24 cellular contexts compared by ENCODE assay signal in the genomic region with DNA sequence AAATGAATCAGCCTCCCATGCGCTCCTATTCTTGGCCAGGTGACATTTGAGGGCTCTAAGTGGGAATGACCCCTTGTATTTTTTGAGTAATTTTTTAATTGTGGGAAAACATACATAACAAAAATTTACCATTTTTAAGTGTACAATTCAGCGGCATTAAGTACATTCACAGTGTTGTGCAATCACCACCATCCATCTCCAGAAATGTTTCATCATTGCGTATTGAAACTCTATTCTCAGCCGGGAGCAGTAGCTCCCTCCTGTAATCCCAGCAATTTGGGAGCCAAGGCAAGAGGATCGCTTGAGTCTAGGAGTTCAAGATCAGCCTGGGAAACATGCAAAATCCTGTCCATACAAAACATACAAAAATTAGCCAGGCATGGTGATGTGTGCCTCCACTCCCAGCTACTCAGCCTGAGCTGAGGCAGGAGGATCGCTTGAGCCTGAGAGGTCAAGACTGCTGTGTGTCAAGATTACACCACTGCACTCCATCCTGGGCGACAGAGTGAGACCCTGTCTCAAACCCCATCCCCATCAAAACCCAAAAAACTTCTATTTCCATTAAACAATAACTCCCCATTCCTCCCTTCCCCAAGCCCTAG. TPM values are rescaled to one million over a fixed set of nuclear protein-coding genes. Genes with fewer than 3 reads are reported as not detected.
A peak's percentile ranks its signal among the peaks of the same experiment; 100 is the strongest.
DNase-seq lines count a peak whose midpoint lies in the region; FAIRE-seq and TF ChIP-seq lines count a peak whose summit lies in the region.
"Had no signal": no experiment of that assay in that cellular context is flagged by ENCODE, and none has a peak within 500 bp of the region (broad histone marks: within the 10 kb centered on the region; RNA-seq: fewer than 3 reads in every experiment).

No MANE protein-coding gene starts in this region.

- DNase-seq in activated CD8-positive, alpha-beta memory T cell treated with anti-CD3 and anti-CD28 coated beads, Interleukin-2, amount 50 U/mL, for 48 hours, result peak; percentile 18
- no peak for DNase-seq in activated CD8-positive, alpha-beta memory T cell treated with anti-CD3 and anti-CD28 coated beads for 24 hours
- DNase-seq in PC-9 (no peak), epithelial cell of esophagus (ENCODE audit: low read depth) (peak; percentile 17), spleen (peak; percentile 10), AG08396 (ENCODE audit: low spot score) (no peak), GM12891 (ENCODE audit: insufficient read length, low spot score) (no peak)
- DNase-seq in activated T-helper 1 cell treated with anti-CD3 and anti-CD28 coated beads, Interleukin-12 subunit alpha, Interleukin-12 subunit beta, Interleukin-2, Interleukin-4 antibody, amounts not matched to agents 30 ng/mL and 10 ng/mL and 1 ng/mL, durations not matched to agents 14 hours and 24 hours and 36 hours (ENCODE audit: low spot score), result no peak
- DNase-seq: CD4-positive, CD25-positive, alpha-beta regulatory T cell; EL; GF-D8; KBM-7; NCI-H1694; NCI-H2081; NCI-H2171; NCI-H345; NCI-H524; NCI-H774; NK-92 treated with Interleukin-12 subunit alpha and Interleukin-12 subunit beta, amount 100 ng/mL, for 24 hours had no signal

- H3K27ac ChIP-seq in PC-9, result peak overlapping the region; percentile 85
- H3K27ac ChIP-seq in spleen, result no peak overlapping the region

- BruUV-seq in PC-9 (replicated peaks; lab: Mats Ljungman, UMichigan), result no TSS peak

- H3K36me3 ChIP-seq in PC-9 (ENCODE audit: low read depth), result no peaks in the 10 kb centered on the region
- no peaks in the 10 kb centered on the region for H3K36me3 ChIP-seq in spleen

- no peaks in the 10 kb centered on the region for H4K20me1 ChIP-seq in PC-9 (ENCODE audit: insufficient read depth)

- H3K27me3 ChIP-seq in PC-9 (ENCODE audit: insufficient read depth, low read depth) (no peaks in the 10 kb centered on the region), spleen (replicated peaks in 1 of 7) (peaks cover 0 to 6% (median 0%) of the 10 kb centered on the region in 7 donors)

- peak overlapping the region; percentile 58; the same call in 1 of the 2 replicates for H3K4me2 ChIP-seq in PC-9

- H3K9me3 ChIP-seq in PC-9 (ENCODE audit: insufficient read depth, low read depth) (no peaks in the 10 kb centered on the region), spleen (no peaks in the 10 kb centered on the region)

- H3F3A ChIP-seq in PC-9 (ENCODE audit: insufficient read depth, low read depth), result peaks cover 36% of the 10 kb centered on the region

- H3K27me3 Mint-ChIP-seq in activated T-helper 1 cell treated with anti-CD3 and anti-CD28 coated beads, Interleukin-12 subunit alpha, Interleukin-12 subunit beta, Interleukin-2, Interleukin-4 antibody, amounts not matched to agents 30 ng/mL and 10 ng/mL and 1 ng/mL, durations not matched to agents 14 hours and 24 hours and 36 hours (ENCODE audit: insufficient read depth), result peaks cover 19% of the 10 kb centered on the region

- H3K9me3 Mint-ChIP-seq in activated T-helper 1 cell treated with anti-CD3 and anti-CD28 coated beads, Interleukin-12 subunit alpha, Interleukin-12 subunit beta, Interleukin-2, Interleukin-4 antibody, amounts not matched to agents 30 ng/mL and 10 ng/mL and 1 ng/mL, durations not matched to agents 14 hours and 24 hours and 36 hours, result no peaks in the 10 kb centered on the region
- H3K9me3 Mint-ChIP-seq: CD4-positive, CD25-positive, alpha-beta regulatory T cell had no signal

- peaks cover 70% of the 10 kb centered on the region for H3K4me1 ChIP-seq in PC-9 (replicated peaks; ENCODE audit: insufficient read depth)
- peaks cover 0 to 60% (median 22%) of the 10 kb centered on the region in 6 donors for H3K4me1 ChIP-seq in spleen

- FAIRE-seq in GM12891 (lab: Jason Lieb, UNC), result no peak
- FAIRE-seq: GM19239, RCC 7860 had no signal

- no peak overlapping the region for H3K4me3 Mint-ChIP-seq in activated T-helper 1 cell treated with anti-CD3 and anti-CD28 coated beads, Interleukin-12 subunit alpha, Interleukin-12 subunit beta, Interleukin-2, Interleukin-4 antibody, amounts not matched to agents 30 ng/mL and 10 ng/mL and 1 ng/mL, durations not matched to agents 14 hours and 24 hours and 36 hours

- POLR2A ChIA-PET in PC-9 (lab: Charles Lee; ENCODE audit: unreplicated experiment), result no interaction called here

- TF ChIP-seq CTCF in PC-9 (conservative IDR thresholded peaks at IDR 0.05), result no peak
- TF ChIP-seq CTCF in epithelial cell of esophagus (IDR thresholded peaks at IDR 0.05; ENCODE audit: insufficient read depth, low read depth, low read length, missing control alignments), result no peak
- no peak for TF ChIP-seq CTCF in spleen (IDR thresholded peaks at IDR 0.05 in 8 of 11, conservative IDR thresholded peaks at IDR 0.05 in 3 of 11)

- no peak overlapping the region for H3K4me3 ChIP-seq in PC-9
- H3K4me3 ChIP-seq in epithelial cell of esophagus (ENCODE audit: low read length), result no peak overlapping the region
- no peak overlapping the region for H3K4me3 ChIP-seq in spleen

- no peaks in the 10 kb centered on the region for H3K9me2 ChIP-seq in PC-9 (ENCODE audit: insufficient read depth)

- CTCF ChIA-PET in PC-9 (lab: Charles Lee), result interaction anchor here (0.6 kb wide), 1 partner anchor 9 kb away, joined by 3 read pairs; no protein-coding TSS in a partner anchor

- WGBS in spleen, 5 donors, result 74 to 93% (median 87%) methylated on average over 7 of the region's 7 CpGs

- no peaks in the 10 kb centered on the region for H3K36me3 Mint-ChIP-seq in activated T-helper 1 cell treated with anti-CD3 and anti-CD28 coated beads, Interleukin-12 subunit alpha, Interleukin-12 subunit beta, Interleukin-2, Interleukin-4 antibody, amounts not matched to agents 30 ng/mL and 10 ng/mL and 1 ng/mL, durations not matched to agents 14 hours and 24 hours and 36 hours (ENCODE audit: low read depth)
- H3K36me3 Mint-ChIP-seq: CD4-positive, CD25-positive, alpha-beta regulatory T cell had no signal

- peaks cover 6% of the 10 kb centered on the region for H3K4me1 Mint-ChIP-seq in activated T-helper 1 cell treated with anti-CD3 and anti-CD28 coated beads, Interleukin-12 subunit alpha, Interleukin-12 subunit beta, Interleukin-2, Interleukin-4 antibody, amounts not matched to agents 30 ng/mL and 10 ng/mL and 1 ng/mL, durations not matched to agents 14 hours and 24 hours and 36 hours (ENCODE audit: low read depth)

- 0 out of 2 replicates have a peak, but pooled peaks cover 7% of the 10 kb centered on the region for H3K79me2 ChIP-seq in PC-9 (ENCODE audit: low read depth)

- no peak overlapping the region for H3K27ac Mint-ChIP-seq in activated T-helper 1 cell treated with anti-CD3 and anti-CD28 coated beads, Interleukin-12 subunit alpha, Interleukin-12 subunit beta, Interleukin-2, Interleukin-4 antibody, amounts not matched to agents 30 ng/mL and 10 ng/mL and 1 ng/mL, durations not matched to agents 14 hours and 24 hours and 36 hours
- H3K27ac Mint-ChIP-seq: CD4-positive, CD25-positive, alpha-beta regulatory T cell had no signal

- no peak overlapping the region for H2AFZ ChIP-seq in PC-9

- intact Hi-C loops in PC-9 (cut with micrococcal nuclease; ENCODE audit: unreplicated experiment), result no loop called here
- intact Hi-C loops in spleen (cut with DNase I; ENCODE audit: low total_unique reads), result no loop called here
- intact Hi-C loops in activated T-helper 1 cell treated with anti-CD3 and anti-CD28 coated beads, Interleukin-12 subunit alpha, Interleukin-12 subunit beta, Interleukin-2, Interleukin-4 antibody, amounts not matched to agents 30 ng/mL and 10 ng/mL and 1 ng/mL, durations not matched to agents 14 hours and 24 hours and 36 hours (cut with micrococcal nuclease), result no loop called here

- TF ChIP-seq POLR2A in spleen (IDR thresholded peaks at IDR 0.05) (no peak), GM12891 (IDR thresholded peaks at IDR 0.05; ENCODE audit: low read depth, low read length) (no peak)

TF ChIP-seq in GM12891, 5 proteins besides CTCF, POLR2A, EP300 and RAD21:
- TF ChIP-seq TAF1 (IDR thresholded peaks at IDR 0.05; ENCODE audit: low read depth, low read length), result no peak
- TF ChIP-seq SPI1 (IDR thresholded peaks at IDR 0.05; ENCODE audit: low read depth, low read length), result no peak
- no peak for TF ChIP-seq POU2F2 (IDR thresholded peaks at IDR 0.05; ENCODE audit: low read depth, low read length)
- no peak for TF ChIP-seq POLR2AphosphoS5 (IDR thresholded peaks at IDR 0.05; ENCODE audit: low read depth, low read length)
- TF ChIP-seq PAX5 (IDR thresholded peaks at IDR 0.05; ENCODE audit: insufficient read depth, low read length, severe bottlenecking), result no peak
TF ChIP-seq in GM12891: peak in this region for 0.

RNA-seq across cellular contexts. Expression of gene ANTXRL, which starts 2.5 kb away (rescaled TPM):
- 0.26 and 0.58 TPM in 2 replicates for total RNA-seq in PC-9 (2021)
- total RNA-seq in spleen, result 1 to 10 TPM in 1 of 7 donors, under 1 TPM in 4, not detected in 2; 0.20 to 1.1 (median 0.42) TPM
- polyA plus RNA-seq in spleen, result under 1 TPM in 2 of 3 donors, not detected in 1; 0.03 to 0.42 TPM
- not detected in 2 replicates for total RNA-seq in activated T-helper 1 cell treated with anti-CD3 and anti-CD28 coated beads, Interleukin-12 subunit alpha, Interleukin-12 subunit beta, Interleukin-2, Interleukin-4 antibody, amounts not matched to agents 30 ng/mL and 10 ng/mL and 1 ng/mL, durations not matched to agents 14 hours and 24 hours and 36 hours
- not detected for polyA plus RNA-seq in GM12891 (2012; ENCODE audit: low read depth, missing spikeins)
- total RNA-seq: A673; CD4-positive, CD25-positive, alpha-beta regulatory T cell; H4 had no signal
- polyA plus RNA-seq: BJ had no signal

Comparison
In these comparisons a context has a peak if more than half of its experiments do, and no peak if none do; other contexts are left out.
1. DNase-seq: peak in activated CD8-positive, alpha-beta memory T cell treated with anti-CD3 and anti-CD28 coated beads, Interleukin-2, amount 50 U/mL, for 48 hours (single experiment), epithelial cell of esophagus (single experiment) and spleen (single experiment); none in activated CD8-positive, alpha-beta memory T cell treated with anti-CD3 and anti-CD28 coated beads for 24 hours (single experiment), PC-9 (0 of 2), AG08396 (single experiment), activated T-helper 1 cell treated with anti-CD3 and anti-CD28 coated beads, Interleukin-12 subunit alpha, Interleukin-12 subunit beta, Interleukin-2, Interleukin-4 antibody, amounts not matched to agents 30 ng/mL and 10 ng/mL and 1 ng/mL, durations not matched to agents 14 hours and 24 hours and 36 hours (single experiment) and GM12891 (single experiment).